21 cellular contexts compared by ENCODE assay signal in the genomic region with DNA sequence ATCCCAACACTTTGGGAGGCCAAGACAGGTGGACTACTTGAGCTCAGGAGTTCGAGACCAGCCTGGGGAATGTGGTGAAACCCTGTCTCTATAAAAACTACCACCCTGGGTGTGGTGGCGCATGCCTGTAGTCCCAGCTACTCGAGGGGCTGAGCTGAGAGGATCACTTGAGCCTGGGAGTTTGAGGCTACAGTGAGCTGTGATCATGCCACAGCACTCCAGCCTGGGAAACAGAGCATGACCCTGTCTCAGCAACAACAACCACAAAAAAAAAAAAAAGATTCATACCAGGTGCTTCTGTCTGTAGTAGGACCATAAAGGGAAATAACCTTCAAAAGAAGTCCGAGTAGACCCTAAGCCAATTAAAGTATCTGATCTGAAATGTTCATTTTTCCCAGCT.
DNase-seq lines count a peak whose midpoint lies in the region; ATAC-seq and FAIRE-seq lines count a peak whose summit lies in the region.
"Had no signal": no experiment of that assay in that cellular context is flagged by ENCODE, and none has a peak within 500 bp of the region (broad histone marks: within the 10 kb centered on the region; RNA-seq: fewer than 3 reads in every experiment).

No MANE protein-coding gene starts in this region.

- no peak for FAIRE-seq in urothelium cell line (lab: Jason Lieb, UNC)
- FAIRE-seq: GM18507 had no signal

- no peak for DNase-seq in amniotic stem cell (lab: John Stamatoyannopoulos, UW)
- DNase-seq in urothelium cell line (ENCODE audit: low spot score) = no peak
- no peak for DNase-seq in 8988T
- DNase-seq in NCI-H1105 (lab: John Stamatoyannopoulos, UW) = no peak
- DNase-seq: activated CD4-positive, CD25-positive, alpha-beta regulatory T cell; activated CD8-positive, alpha-beta memory T cell treated with anti-CD3 and anti-CD28 coated beads for 24 hours; activated naive CD8-positive, alpha-beta T cell treated with anti-CD3 and anti-CD28 coated beads for 36 hours; DMS 273 treated with DMSO at 0.1 percent for 48 hours; GF-D8; left colon; NCI-H2029; NCI-H524; SHP77 treated with DMSO at 0.1 percent for 48 hours; spleen; T-helper 2 cell had no signal

- ATAC-seq in GM19023 (IDR thresholded peaks at IDR 0.05; ENCODE audit: unreplicated experiment) (peak; percentile 64), HG02763 (IDR thresholded peaks at IDR 0.05; ENCODE audit: unreplicated experiment) (peak; percentile 44), HG03575 (IDR thresholded peaks at IDR 0.05; ENCODE audit: extremely low read depth, insufficient number of reproducible peaks, low FRiP score, unreplicated experiment) (peak; percentile 73)
- ATAC-seq: gastroesophageal sphincter, HCT116, left colon had no signal
